16 cellular contexts compared by ENCODE assay signal in genomic region chr5:177040814-177041410, GRCh38. TPM values are rescaled to one million over a fixed set of nuclear protein-coding genes. Genes with fewer than 3 reads are reported as not detected.
DNase-seq lines count a peak whose midpoint lies in the region; ATAC-seq, FAIRE-seq and TF ChIP-seq lines count a peak whose summit lies in the region.
"Had no signal": no experiment of that assay in that cellular context is flagged by ENCODE, and none has a peak within 500 bp of the region (broad histone marks: within the 10 kb centered on the region; RNA-seq: fewer than 3 reads in every experiment).

No MANE protein-coding gene starts in this region.

- H3K4ac ChIP-seq in mesenchymal stem cell (ENCODE audit: low read depth in 1 of 2, low read length in 2 of 2) = no peak overlapping the region

- H3K27me3 ChIP-seq in bronchial epithelial cell (ENCODE audit: control insufficient read depth, insufficient read depth, low read length) (no peaks in the 10 kb centered on the region), mesenchymal stem cell (ENCODE audit: control insufficient read depth in 1 of 2, insufficient read depth in 1 of 2, low read length in 2 of 2) (no peaks in the 10 kb centered on the region), PC-9 (ENCODE audit: insufficient read depth, low read depth) (no peaks in the 10 kb centered on the region)
- H3K27me3 ChIP-seq: dorsolateral prefrontal cortex, neutrophil had no signal

- H2BK12ac ChIP-seq in mesenchymal stem cell (ENCODE audit: low read length in 2 of 2) = no peak overlapping the region

- peaks cover 10% of the 10 kb centered on the region for H3K36me3 ChIP-seq in bronchial epithelial cell (ENCODE audit: control insufficient read depth, insufficient read depth, low read length)
- H3K36me3 ChIP-seq in mesenchymal stem cell (ENCODE audit: control insufficient read depth in 1 of 2, insufficient read depth in 2 of 2, low read depth in 1 of 2, low read length in 2 of 2) = peaks cover 21 to 46% of the 10 kb centered on the region in 2 experiments
- H3K36me3 ChIP-seq in PC-9 (ENCODE audit: low read depth) = peaks cover 4% of the 10 kb centered on the region; the same call in 1 of the 2 replicates

- no peak overlapping the region for H4K91ac ChIP-seq in mesenchymal stem cell (ENCODE audit: low read length)

- ATAC-seq in HG02571 (IDR thresholded peaks at IDR 0.05; ENCODE audit: unreplicated experiment) = no peak
- no peak for ATAC-seq in stimulated activated naive B cell treated with anti-CD40 and anti-IgM and Interleukin-4, amounts not matched to agents 10 μg/mL and 1 μg/mL and 100 μg/mL, for 72 hours (replicated peaks)

- H4K20me1 ChIP-seq in PC-9 (ENCODE audit: insufficient read depth) = 0 out of 2 replicates have a peak, but pooled peaks cover 5% of the 10 kb centered on the region

- TF ChIP-seq CTCF in AG04449 (IDR thresholded peaks at IDR 0.05; ENCODE audit: insufficient read depth, low read length, missing control alignments) (no peak), bronchial epithelial cell (IDR thresholded peaks at IDR 0.05; ENCODE audit: insufficient read depth, low read length, severe bottlenecking) (no peak), PC-9 (conservative IDR thresholded peaks at IDR 0.05) (no peak)

- WGBS in mesenchymal stem cell = 88% methylated on average over 3 of the region's 3 CpGs

- H3K9ac ChIP-seq in mesenchymal stem cell (ENCODE audit: low read length) = peak overlapping the region; percentile 34

- no peak overlapping the region for H2BK15ac ChIP-seq in mesenchymal stem cell (ENCODE audit: low read depth, poor library complexity, severe bottlenecking)

- peaks cover 4 to 5% of the 10 kb centered on the region in 2 donors for H3K4me1 Mint-ChIP-seq in stimulated activated naive B cell treated with anti-CD40 and anti-IgM and Interleukin-4, amounts not matched to agents 10 μg/mL and 1 μg/mL and 100 μg/mL, for 72 hours

- peaks cover 18 to 34% of the 10 kb centered on the region in 2 donors for H3K36me3 Mint-ChIP-seq in stimulated activated naive B cell treated with anti-CD40 and anti-IgM and Interleukin-4, amounts not matched to agents 10 μg/mL and 1 μg/mL and 100 μg/mL, for 72 hours

- CTCF ChIA-PET in AG04449 (lab: Yijun Ruan, JAX) = interaction anchor here (1.0 to 1.1 kb wide), 2 partner anchors 31 to 72 kb away, joined by 3 to 4 read pairs; no protein-coding TSS in a partner anchor
- CTCF ChIA-PET in PC-9 (lab: Charles Lee) = no interaction called here

- FAIRE-seq in bronchial epithelial cell (lab: Jason Lieb, UNC) = no peak
- FAIRE-seq: urothelium cell line had no signal

- no peak overlapping the region for H3K18ac ChIP-seq in mesenchymal stem cell (ENCODE audit: low read depth in 1 of 2, low read length in 2 of 2)

- H2AFZ ChIP-seq in mesenchymal stem cell (ENCODE audit: low read depth, low read length) (no peak overlapping the region), PC-9 (no peak overlapping the region)

- no peak overlapping the region for H2BK5ac ChIP-seq in mesenchymal stem cell (ENCODE audit: low read depth, low read length, poor library complexity, severe bottlenecking)

- H3K23ac ChIP-seq in mesenchymal stem cell (ENCODE audit: low read length in 2 of 2) = no peak overlapping the region

- H3K79me1 ChIP-seq in mesenchymal stem cell (replicated peaks; ENCODE audit: low read length, poor library complexity, severe bottlenecking) = peaks cover 35% of the 10 kb centered on the region

- no peaks in the 10 kb centered on the region for H3K27me3 Mint-ChIP-seq in stimulated activated naive B cell treated with anti-CD40 and anti-IgM and Interleukin-4, amounts not matched to agents 10 μg/mL and 1 μg/mL and 100 μg/mL, for 72 hours
- H3K27me3 Mint-ChIP-seq: B cell had no signal

- H3K9me3 Mint-ChIP-seq in stimulated activated naive B cell treated with anti-CD40 and anti-IgM and Interleukin-4, amounts not matched to agents 10 μg/mL and 1 μg/mL and 100 μg/mL, for 72 hours = no peaks in the 10 kb centered on the region

- H3K4me1 ChIP-seq in mesenchymal stem cell (ENCODE audit: control insufficient read depth, insufficient read depth, low read depth, low read length) (peaks cover 8% of the 10 kb centered on the region), PC-9 (replicated peaks; ENCODE audit: insufficient read depth) (no peaks in the 10 kb centered on the region)

- no peaks in the 10 kb centered on the region for H3K9me2 ChIP-seq in PC-9 (ENCODE audit: insufficient read depth)

- no peak overlapping the region for H3K4me3 ChIP-seq in AG04449 (ENCODE audit: low read depth, low read length)
- no peak overlapping the region for H3K4me3 ChIP-seq in bronchial epithelial cell (ENCODE audit: low read depth, low read length)
- no peak overlapping the region for H3K4me3 ChIP-seq in mesenchymal stem cell (ENCODE audit: insufficient read depth in 1 of 2, low read depth in 1 of 2, low read length in 2 of 2)
- H3K4me3 ChIP-seq in PC-9 = no peak overlapping the region
- H3K4me3 ChIP-seq: dorsolateral prefrontal cortex, left ventricle myocardium inferior had no signal

- H3K27ac ChIP-seq in mesenchymal stem cell (ENCODE audit: low read length, poor library complexity, severe bottlenecking) = no peak overlapping the region
- H3K27ac ChIP-seq in PC-9 = no peak overlapping the region
- H3K27ac ChIP-seq: left ventricle myocardium inferior, neutrophil had no signal

- BruUV-seq in PC-9 (replicated peaks; lab: Mats Ljungman, UMichigan) = no TSS peak

- no peak overlapping the region for H2AK5ac ChIP-seq in mesenchymal stem cell (ENCODE audit: low read length, severe bottlenecking)

- no peak overlapping the region for H3K27ac Mint-ChIP-seq in stimulated activated naive B cell treated with anti-CD40 and anti-IgM and Interleukin-4, amounts not matched to agents 10 μg/mL and 1 μg/mL and 100 μg/mL, for 72 hours
- H3K27ac Mint-ChIP-seq: B cell had no signal

- H3K4me2 ChIP-seq in mesenchymal stem cell (ENCODE audit: low read length, poor library complexity, severe bottlenecking) (no peak overlapping the region), PC-9 (no peak overlapping the region)

- no peak overlapping the region for H3K4me3 Mint-ChIP-seq in stimulated activated naive B cell treated with anti-CD40 and anti-IgM and Interleukin-4, amounts not matched to agents 10 μg/mL and 1 μg/mL and 100 μg/mL, for 72 hours
- H3K4me3 Mint-ChIP-seq: B cell had no signal

- peak; percentile 42 for DNase-seq in AG04449 (ENCODE audit: low read depth, low spot score)
- peak; percentile 13 for DNase-seq in HCEC 1CT
- peak; percentile 23 for DNase-seq in bronchial epithelial cell (ENCODE audit: low read depth)
- DNase-seq in mesenchymal stem cell = no peak
- no peak for DNase-seq in PC-9
- no peak for DNase-seq in NCI-H2081 (lab: John Stamatoyannopoulos, UW)
- no peak for DNase-seq in stimulated activated naive B cell treated with anti-CD40 and anti-IgM and Interleukin-4, amounts not matched to agents 10 μg/mL and 1 μg/mL and 100 μg/mL, for 72 hours
- DNase-seq: left ventricle myocardium inferior, NCI-H1092 treated with DMSO at 0.1 percent for 48 hours, NCI-H774, SIG-M5 had no signal

- no peak overlapping the region for H3K14ac ChIP-seq in mesenchymal stem cell (ENCODE audit: low read length in 2 of 2)

- no peak overlapping the region for H2BK120ac ChIP-seq in mesenchymal stem cell (ENCODE audit: low read depth, low read length)

- H4K8ac ChIP-seq in mesenchymal stem cell (ENCODE audit: low read length) = no peak overlapping the region

- H3K79me2 ChIP-seq in PC-9 (ENCODE audit: low read depth) = no peaks in the 10 kb centered on the region

- intact Hi-C loops in PC-9 (cut with micrococcal nuclease; ENCODE audit: unreplicated experiment) = loop anchor here (10.0 kb wide), 1 partner anchor 224 kb away; no protein-coding TSS in a partner anchor

- POLR2A ChIA-PET in AG04449 (lab: Yijun Ruan, JAX) = no interaction called here
- POLR2A ChIA-PET in PC-9 (lab: Charles Lee; ENCODE audit: unreplicated experiment) = no interaction called here

- H3F3A ChIP-seq in PC-9 (ENCODE audit: insufficient read depth, low read depth) = no peaks in the 10 kb centered on the region

- H3K9me3 ChIP-seq in mesenchymal stem cell (ENCODE audit: control insufficient read depth, low read length) = no peaks in the 10 kb centered on the region
- no peaks in the 10 kb centered on the region for H3K9me3 ChIP-seq in PC-9 (ENCODE audit: insufficient read depth, low read depth)
- H3K9me3 ChIP-seq: left ventricle myocardium inferior, neutrophil had no signal

RNA-seq across cellular contexts. Expression of gene ZNF346, which starts 18.4 kb away (rescaled TPM):
- total RNA-seq in bronchial epithelial cell = 7.1 and 9.1 TPM in 2 replicates
- 8.8 TPM for polyA plus RNA-seq in mesenchymal stem cell (2013, experiment 1 of 2)
- 9.3 TPM for polyA plus RNA-seq in mesenchymal stem cell (2013, experiment 2 of 2)
- 23.8 and 26.0 TPM in 2 replicates for total RNA-seq in PC-9 (2021)

RNA-seq across cellular contexts. Expression of gene UIMC1, which starts 34.3 kb away (rescaled TPM):
- total RNA-seq in bronchial epithelial cell (22.0 and 24.5 TPM in 2 replicates), PC-9 (2021) (48.3 and 59.5 TPM in 2 replicates)
- 16.5 TPM for polyA plus RNA-seq in mesenchymal stem cell (2013, experiment 1 of 2)
- 17.8 TPM for polyA plus RNA-seq in mesenchymal stem cell (2013, experiment 2 of 2)

RNA-seq across cellular contexts. Expression of gene FGFR4, which starts 45.8 kb away (rescaled TPM):
- total RNA-seq in bronchial epithelial cell (0.79 and 1.5 TPM in 2 replicates), PC-9 (2021) (14.7 and 16.7 TPM in 2 replicates)
- 16.1 TPM for polyA plus RNA-seq in mesenchymal stem cell (2013, experiment 1 of 2)
- polyA plus RNA-seq in mesenchymal stem cell (2013, experiment 2 of 2) = 16.0 TPM

Comparison
In these comparisons a context has a peak if more than half of its experiments do, and no peak if none do; other contexts are left out.
1. DNase-seq: peak in AG04449 (single experiment), HCEC 1CT (single experiment) and bronchial epithelial cell (single experiment); none in mesenchymal stem cell (single experiment), PC-9 (0 of 2), NCI-H2081 (0 of 2) and stimulated activated naive B cell treated with anti-CD40 and anti-IgM and Interleukin-4, amounts not matched to agents 10 μg/mL and 1 μg/mL and 100 μg/mL, for 72 hours (single experiment).